Comparison of ENCODE assay signal across 17 cellular contexts in the genomic region with DNA sequence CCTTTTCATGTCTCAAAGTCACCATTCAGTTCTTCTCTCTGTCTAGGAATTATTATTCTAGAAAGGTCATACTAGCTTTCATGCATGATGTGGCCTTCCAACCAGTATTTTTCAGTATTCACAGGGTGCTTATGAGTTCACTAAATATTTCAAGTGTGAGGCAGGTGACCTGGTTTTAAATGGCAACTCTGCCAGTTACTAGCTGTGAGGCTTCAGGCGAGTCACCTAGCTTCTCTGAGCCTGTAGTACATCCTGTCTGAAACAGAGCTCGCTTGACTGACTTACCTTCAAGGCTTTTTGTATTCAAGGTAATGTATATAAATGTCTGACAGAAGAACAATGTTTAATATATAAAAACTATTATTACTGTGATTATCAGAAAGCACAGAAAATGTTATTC. TPM values are rescaled to one million over a fixed set of nuclear protein-coding genes. Genes with fewer than 3 reads are reported as not detected.
DNase-seq lines count a peak whose midpoint lies in the region; ATAC-seq and TF ChIP-seq lines count a peak whose summit lies in the region.
"Had no signal": no experiment of that assay in that cellular context is flagged by ENCODE, and none has a peak within 500 bp of the region (broad histone marks: within the 10 kb centered on the region; RNA-seq: fewer than 3 reads in every experiment).

No MANE protein-coding gene starts in this region.

- H3K4me3 ChIP-seq in RWPE2 (ENCODE audit: severe bottlenecking) (no peak overlapping the region), H7 (ENCODE audit: insufficient read depth, low read depth, low read length) (no peak overlapping the region)

- no peaks in the 10 kb centered on the region for H3K27me3 Mint-ChIP-seq in activated naive CD8-positive, alpha-beta T cell
- no peaks in the 10 kb centered on the region for H3K27me3 Mint-ChIP-seq in activated naive CD8-positive, alpha-beta T cell treated with anti-CD3 and anti-CD28 coated beads for 36 hours
- H3K27me3 Mint-ChIP-seq: activated B cell treated with CpG ODN at 0.5 μM for 24 hours had no signal

- H3K36me3 ChIP-seq in RWPE2 (ENCODE audit: low read depth) (no peaks in the 10 kb centered on the region), H7 (replicated peaks; ENCODE audit: control insufficient read depth, insufficient read depth, low read length) (no peaks in the 10 kb centered on the region)

- H3K27ac ChIP-seq in RWPE2 (ENCODE audit: poor library complexity, severe bottlenecking) = no peak overlapping the region

- H3K27me3 ChIP-seq in RWPE2 (ENCODE audit: insufficient read depth, poor library complexity, severe bottlenecking) (no peaks in the 10 kb centered on the region), H7 (ENCODE audit: control insufficient read depth, insufficient read depth, low read length) (0 out of 2 replicates have a peak, but pooled peaks cover 1% of the 10 kb centered on the region)

- H3K36me3 Mint-ChIP-seq in activated naive CD8-positive, alpha-beta T cell = peaks cover 3% of the 10 kb centered on the region
- H3K36me3 Mint-ChIP-seq in activated naive CD8-positive, alpha-beta T cell treated with anti-CD3 and anti-CD28 coated beads for 36 hours = peaks cover 9% of the 10 kb centered on the region
- H3K36me3 Mint-ChIP-seq: mesothelial cell of epicardium had no signal

- H3K9me3 ChIP-seq in RWPE2 (ENCODE audit: severe bottlenecking) = no peaks in the 10 kb centered on the region

- ATAC-seq in RWPE2 (ENCODE audit: low read depth) (peak; percentile 49), GM18868 (IDR thresholded peaks at IDR 0.05; ENCODE audit: unreplicated experiment) (no peak), HG02642 (IDR thresholded peaks at IDR 0.05; ENCODE audit: poor library complexity, unreplicated experiment) (no peak)
- ATAC-seq: esophagus mucosa; stimulated activated naive B cell treated with anti-CD40 and anti-IgM and Interleukin-4, amounts not matched to agents 10 μg/mL and 1 μg/mL and 100 μg/mL, for 72 hours had no signal

- H3K9me3 Mint-ChIP-seq in activated naive CD8-positive, alpha-beta T cell (ENCODE audit: low read depth) = peaks cover 4% of the 10 kb centered on the region
- peaks cover 2% of the 10 kb centered on the region for H3K9me3 Mint-ChIP-seq in activated naive CD8-positive, alpha-beta T cell treated with anti-CD3 and anti-CD28 coated beads for 36 hours
- H3K9me3 Mint-ChIP-seq: mesothelial cell of epicardium had no signal

- peak overlapping the region; percentile 88 for H3K27ac Mint-ChIP-seq in activated naive CD8-positive, alpha-beta T cell
- no peak overlapping the region for H3K27ac Mint-ChIP-seq in activated naive CD8-positive, alpha-beta T cell treated with anti-CD3 and anti-CD28 coated beads for 36 hours
- H3K27ac Mint-ChIP-seq: activated B cell treated with CpG ODN at 0.5 μM for 24 hours; B cell; mesothelial cell of epicardium; stimulated activated naive B cell treated with anti-CD40 and anti-IgM and Interleukin-4, amounts not matched to agents 10 μg/mL and 1 μg/mL and 100 μg/mL, for 72 hours had no signal

- no peak for TF ChIP-seq CTCF in RWPE2 (IDR thresholded peaks at IDR 0.05; ENCODE audit: poor library complexity, severe bottlenecking)

- H3K4me1 Mint-ChIP-seq in activated naive CD8-positive, alpha-beta T cell (ENCODE audit: low read depth) = peaks cover 92% of the 10 kb centered on the region
- H3K4me1 Mint-ChIP-seq in activated naive CD8-positive, alpha-beta T cell treated with anti-CD3 and anti-CD28 coated beads for 36 hours = peaks cover 75% of the 10 kb centered on the region

- peaks cover 13% of the 10 kb centered on the region for H3K4me1 ChIP-seq in RWPE2 (ENCODE audit: insufficient read depth, poor library complexity, severe bottlenecking)

- peak overlapping the region; percentile 51 for H3K4me3 Mint-ChIP-seq in activated naive CD8-positive, alpha-beta T cell
- H3K4me3 Mint-ChIP-seq in activated naive CD8-positive, alpha-beta T cell treated with anti-CD3 and anti-CD28 coated beads for 36 hours = no peak overlapping the region
- H3K4me3 Mint-ChIP-seq: activated B cell treated with CpG ODN at 0.5 μM for 24 hours; B cell; mesothelial cell of epicardium; stimulated activated naive B cell treated with anti-CD40 and anti-IgM and Interleukin-4, amounts not matched to agents 10 μg/mL and 1 μg/mL and 100 μg/mL, for 72 hours had no signal

- no peak for DNase-seq in activated naive CD8-positive, alpha-beta T cell treated with anti-CD3 and anti-CD28 coated beads for 36 hours
- no peak for DNase-seq in RWPE2 (ENCODE audit: low spot score)
- DNase-seq in effector CD4-positive, alpha-beta T cell = peak; percentile 15
- DNase-seq in stimulated activated CD4-positive, alpha-beta T cell treated with anti-CD3 and anti-CD28 coated beads, Interleukin-4, amount 100 ng/mL, for 4 hours = peak; percentile 10 to 34
- DNase-seq in H7 = no peak
- DNase-seq: activated B cell treated with CpG ODN at 0.5 μM for 24 hours; activated gamma-delta T cell treated with Interleukin-2 at 50 U/mL for 16 hours; cerebellar nuclear complex; GDM1; MM.1S; stimulated activated naive B cell treated with anti-CD40 and anti-IgM and Interleukin-4, amounts not matched to agents 10 μg/mL and 1 μg/mL and 100 μg/mL, for 72 hours had no signal

RNA-seq across cellular contexts. Expression of gene ACVR1, which starts 19.4 kb away (rescaled TPM):
- total RNA-seq in activated naive CD8-positive, alpha-beta T cell treated with anti-CD3 and anti-CD28 coated beads for 36 hours = 1 to 10 TPM; 6.4 to 7.1 TPM
- 7.3 and 8.9 TPM in 2 replicates for total RNA-seq in H7 (2014; rRNA removed; shearing (Covaris generic))

Comparison
In these comparisons a context has a peak if more than half of its experiments do, and no peak if none do; other contexts are left out.
1. DNase-seq: peak in effector CD4-positive, alpha-beta T cell (single experiment) and stimulated activated CD4-positive, alpha-beta T cell treated with anti-CD3 and anti-CD28 coated beads, Interleukin-4, amount 100 ng/mL, for 4 hours (2 of 2); none in activated naive CD8-positive, alpha-beta T cell treated with anti-CD3 and anti-CD28 coated beads for 36 hours (single experiment), RWPE2 (single experiment) and H7 (single experiment).